Comparison of ENCODE assay signal across 11 cellular contexts in genomic region chr11:5115339-5115738, GRCh38. TPM values are rescaled to one million over a fixed set of nuclear protein-coding genes. Genes with fewer than 3 reads are reported as not detected.
"Had no signal": no experiment of that assay in that cellular context is flagged by ENCODE, and none has a peak within 500 bp of the region (broad histone marks: within the 10 kb centered on the region; RNA-seq: fewer than 3 reads in every experiment).

No MANE protein-coding gene starts in this region.

- H3K9ac ChIP-seq: GM23248, KMS-11 had no signal

- H3K4me2 ChIP-seq: KMS-11 had no signal

- H3K27ac ChIP-seq: GM23248, HL-60, KMS-11 had no signal

- H2AFZ ChIP-seq: GM23248 had no signal

- H3K4me3 ChIP-seq: GM23248 had no signal

- DNase-seq: GM23248, GOT3, H9, HCEC 1CT, IMR-90, Karpas-422, KBM-7 had no signal

RNA-seq across cellular contexts. Expression of gene OR52A5, which starts 22.8 kb away (rescaled TPM):
- total RNA-seq: GM23248, H4, H9, HT1080, IMR-90 had no signal
- polyA plus RNA-seq: GM23248, IMR-90 had no signal

RNA-seq across cellular contexts. Expression of gene OR52A1, which starts 39.2 kb away (rescaled TPM):
- total RNA-seq: GM23248, H4, HT1080, IMR-90 had no signal
- polyA plus RNA-seq: GM23248, IMR-90 had no signal

RNA-seq across cellular contexts. Expression of gene OR52E1, which starts 46.0 kb away (rescaled TPM):
- total RNA-seq: GM23248, H4, H9, HT1080, IMR-90 had no signal
- polyA plus RNA-seq: GM23248, IMR-90 had no signal

RNA-seq across cellular contexts. Expression of gene OR52E2, which starts 55.9 kb away (rescaled TPM):
- total RNA-seq: GM23248, H9, HT1080, IMR-90 had no signal
- polyA plus RNA-seq: GM23248, IMR-90 had no signal
